ENCODE assay signal across 1 cellular context in genomic region chr7:128217972-128218652, GRCh38.
A peak's percentile ranks its signal among the peaks of the same experiment; 100 is the strongest.
TF ChIP-seq lines count a peak whose summit lies in the region.

No MANE protein-coding gene starts in this region.

TF ChIP-seq in K562, 482 proteins besides CTCF, POLR2A, EP300 and RAD21 (continued from another document):
- TF ChIP-seq TSHZ1 (CRISPR knock-in tag; IDR thresholded peaks at IDR 0.05) (no peak), STAT5B (CRISPR knock-in tag; IDR thresholded peaks at IDR 0.05) (no peak), SPI1 (IDR thresholded peaks at IDR 0.05; ENCODE audit: borderline replicate concordance, low read depth, low read length) (peak; percentile 67; the same call in 1 of the 2 replicates)
